24 cellular contexts compared by ENCODE assay signal in genomic region chr7:34672430-34672829, GRCh38. TPM values are rescaled to one million over a fixed set of nuclear protein-coding genes. Genes with fewer than 3 reads are reported as not detected.
DNase-seq lines count a peak whose midpoint lies in the region; ATAC-seq, FAIRE-seq and TF ChIP-seq lines count a peak whose summit lies in the region.
"Had no signal": no experiment of that assay in that cellular context is flagged by ENCODE, and none has a peak within 500 bp of the region (broad histone marks: within the 10 kb centered on the region; RNA-seq: fewer than 3 reads in every experiment).

No MANE protein-coding gene starts in this region.

- no peaks in the 10 kb centered on the region for H3K9me2 ChIP-seq in HCT116 (ENCODE audit: insufficient read depth)
- no peaks in the 10 kb centered on the region for H3K9me2 ChIP-seq in SK-N-SH

- CTCF ChIA-PET in HCT116 (lab: Charles Lee) = no interaction called here
- CTCF ChIA-PET in SK-N-SH (lab: Yijun Ruan, JAX) = interaction anchor here (0.8 kb wide), 1 partner anchor 11 kb away, joined by 3 read pairs; no protein-coding TSS in a partner anchor

- H2AFZ ChIP-seq in ACC112 (ENCODE audit: low read length, unreplicated experiment) (peak overlapping the region; percentile 41), HCT116 (ENCODE audit: low read depth, low read length, poor library complexity, severe bottlenecking) (no peak overlapping the region), SK-N-SH (ENCODE audit: low read depth) (peak overlapping the region; percentile 19; the same call in 1 of the 2 replicates)
- H2AFZ ChIP-seq: hepatocyte had no signal

- H3K9me3 ChIP-seq in HCT116 (ENCODE audit: control insufficient read depth in 1 of 2, insufficient read depth in 1 of 2, low read depth in 1 of 2, low read length in 2 of 2) (no peaks in the 10 kb centered on the region), SK-N-SH (no peaks in the 10 kb centered on the region)
- H3K9me3 ChIP-seq: A549, psoas muscle, tibial artery had no signal

- H3K4me3 ChIP-seq in ACC112 (ENCODE audit: low read depth, low read length) (no peak overlapping the region; the same call in 1 of the 2 replicates), HCT116 (replicated peaks in 1 of 2; ENCODE audit: low read depth in 1 of 2, low read length in 2 of 2) (no peak overlapping the region), SK-N-SH (ENCODE audit: low read depth in 2 of 2, low read length in 1 of 2) (peak overlapping the region; percentile 8 to 9; a peak in 2 of 4 replicates), fibroblast of mammary gland (ENCODE audit: control insufficient read depth, low read depth, low read length) (no peak overlapping the region)
- H3K4me3 ChIP-seq: A549, hepatocyte, psoas muscle, tibial artery had no signal

- H3K9ac ChIP-seq in HCT116 (ENCODE audit: low read length) = no peak overlapping the region
- H3K9ac ChIP-seq in SK-N-SH = no peak overlapping the region

- H3K4me2 ChIP-seq in HCT116 (ENCODE audit: low read length) (no peak overlapping the region), SK-N-SH (peak overlapping the region; percentile 50)
- H3K4me2 ChIP-seq: A549, hepatocyte had no signal

- no peak for DNase-seq in HCT116 (ENCODE audit: low read depth, low spot score)
- no peak for DNase-seq in SK-N-SH
- DNase-seq in fibroblast of mammary gland (ENCODE audit: low read depth) = peak; percentile 41
- no peak for DNase-seq in frontal cortex (ENCODE audit: low spot score in 2 of 2)
- no peak for DNase-seq in HUDEP-2 (lab: John Stamatoyannopoulos, UW; ENCODE audit: unreplicated experiment in 76 of 76)
- DNase-seq in ureter (ENCODE audit: low spot score) = no peak
- DNase-seq in stimulated activated CD4-positive, alpha-beta T cell treated with anti-CD3 and anti-CD28 coated beads, Interleukin-12 subunit alpha, Interleukin-12 subunit beta, amount 100 ng/mL, for 4 hours = no peak
- DNase-seq: activated CD4-positive, alpha-beta T cell treated with anti-CD3 and anti-CD28 coated beads, Interleukin-2, amount 50 U/mL, for 4 hours; activated T-cell treated with anti-CD3 and anti-CD28 coated beads, Interleukin-2, amount 50 U/mL, for 1 hour; CD4-positive, alpha-beta T cell; DMS79 treated with DMSO at 0.1 percent for 48 hours; midbrain; NCI-H1092; NCI-H526 treated with DMSO at 0.1 percent for 48 hours; psoas muscle; stimulated activated naive CD4-positive, alpha-beta T cell; tibial artery had no signal

- ATAC-seq in HCT116 = no peak
- ATAC-seq: A549; activated naive CD4-positive, alpha-beta T cell treated with anti-CD3 and anti-CD28 coated beads, Interleukin-2, amount 50 U/mL, for 72 hours; psoas muscle had no signal

- H3K4me1 ChIP-seq in ACC112 (ENCODE audit: control insufficient read depth, insufficient read depth, low read length, unreplicated experiment) = peaks cover 8% of the 10 kb centered on the region
- H3K4me1 ChIP-seq in HCT116 (ENCODE audit: control insufficient read depth in 1 of 2, insufficient read depth in 2 of 2, low read length in 2 of 2) = no peaks in the 10 kb centered on the region
- peaks cover 0 to 4% of the 10 kb centered on the region in 2 experiments; a peak in 1 of 4 replicates for H3K4me1 ChIP-seq in SK-N-SH (ENCODE audit: control insufficient read depth in 1 of 2, insufficient read depth in 2 of 2, low read depth in 1 of 2, low read length in 1 of 2)
- H3K4me1 ChIP-seq: A549, psoas muscle, tibial artery had no signal

- intact Hi-C loops in HCT116 (cut with micrococcal nuclease) = loop anchor here (10.0 kb wide), 1 partner anchor 362 kb away; the partner anchor contains the start of gene DPY19L1

- FAIRE-seq in frontal cortex (lab: Jason Lieb, UNC) = no peak
- FAIRE-seq: A549, TTC549 had no signal

- H3K79me2 ChIP-seq in ACC112 (ENCODE audit: control insufficient read depth, insufficient read depth, low read length, unreplicated experiment) (no peaks in the 10 kb centered on the region), HCT116 (ENCODE audit: insufficient read depth, low read length) (no peaks in the 10 kb centered on the region), SK-N-SH (ENCODE audit: insufficient read depth) (no peaks in the 10 kb centered on the region)
- H3K79me2 ChIP-seq: hepatocyte had no signal

- H3F3A ChIP-seq in SK-N-SH (replicated peaks; ENCODE audit: insufficient read depth) = peaks cover 12% of the 10 kb centered on the region

- WGBS in SK-N-SH (ENCODE audit: low lambda C conversion rate) = 8% methylated on average over 6 of the region's 6 CpGs

- POLR2A ChIA-PET in HCT116 (lab: Charles Lee) = no interaction called here
- POLR2A ChIA-PET in SK-N-SH (lab: Yijun Ruan, JAX) = no interaction called here

- RAD21 ChIA-PET in HCT116 (lab: Charles Lee; ENCODE audit: low non-redundant PET in 1 of 2, low total read pairs in 2 of 2, uncharacterized antibody in 2 of 2, unreplicated experiment in 2 of 2) = no interaction called here

- BruUV-seq in HCT116 (replicated peaks; lab: Mats Ljungman, UMichigan) = no TSS peak

- TF ChIP-seq RAD21 in HCT116 (IDR thresholded peaks at IDR 0.05; ENCODE audit: low read depth) (no peak), SK-N-SH (IDR thresholded peaks at IDR 0.05; ENCODE audit: low read length) (no peak)

- H4K20me1 ChIP-seq in HCT116 (ENCODE audit: insufficient read depth) = no peaks in the 10 kb centered on the region
- H4K20me1 ChIP-seq in SK-N-SH (ENCODE audit: insufficient read depth) = no peaks in the 10 kb centered on the region

- TF ChIP-seq CTCF in HCT116 (IDR thresholded peaks at IDR 0.05 in 2 of 3, conservative IDR thresholded peaks at IDR 0.05 in 1 of 3; ENCODE audit: borderline replicate concordance in 1 of 3, insufficient read depth in 1 of 3, low read depth in 2 of 3, low read length in 2 of 3) (no peak), SK-N-SH (IDR thresholded peaks at IDR 0.05) (no peak), fibroblast of mammary gland (conservative IDR thresholded peaks at IDR 0.05; ENCODE audit: control insufficient read depth, insufficient read depth, low read depth, low read length) (no peak)

- no peak overlapping the region for H3K27ac ChIP-seq in ACC112 (ENCODE audit: low read depth, low read length)
- no peak overlapping the region for H3K27ac ChIP-seq in HCT116 (ENCODE audit: low read depth, low read length)
- H3K27ac ChIP-seq in SK-N-SH (ENCODE audit: low read depth in 2 of 2, low read length in 1 of 2) = no peak overlapping the region
- H3K27ac ChIP-seq: A549, hepatocyte, psoas muscle, tibial artery had no signal

- TF ChIP-seq EP300 in SK-N-SH (IDR thresholded peaks at IDR 0.05; ENCODE audit: borderline replicate concordance in 1 of 2, low read depth in 1 of 2, low read length in 1 of 2) = peak in 1 of 2 experiments; percentile 82; a peak in 1 of 4 replicates

- no peak for TF ChIP-seq POLR2A in HCT116 (IDR thresholded peaks at IDR 0.05; ENCODE audit: borderline replicate concordance, extremely low read depth, insufficient read depth, insufficient read length)

- H3K36me3 ChIP-seq in ACC112 (ENCODE audit: insufficient read depth, low read length) = no peaks in the 10 kb centered on the region
- H3K36me3 ChIP-seq in HCT116 (ENCODE audit: control insufficient read depth in 1 of 2, insufficient read depth in 2 of 2, low read length in 2 of 2) = no peaks in the 10 kb centered on the region
- H3K36me3 ChIP-seq in SK-N-SH (replicated peaks in 1 of 2; ENCODE audit: control insufficient read depth in 1 of 2, insufficient read depth in 2 of 2, low read length in 1 of 2) = no peaks in the 10 kb centered on the region
- H3K36me3 ChIP-seq: tibial artery had no signal

- H3K27me3 ChIP-seq in ACC112 (ENCODE audit: insufficient read depth, low read length) (peaks cover 5% of the 10 kb centered on the region), HCT116 (ENCODE audit: insufficient read depth, low read length) (no peaks in the 10 kb centered on the region), SK-N-SH (ENCODE audit: insufficient read depth) (peaks cover 7% of the 10 kb centered on the region; the same call in 1 of the 2 replicates)
- H3K27me3 ChIP-seq: hepatocyte, tibial artery had no signal

TF ChIP-seq in HCT116, 20 proteins besides CTCF, POLR2A, EP300 and RAD21:
- TF ChIP-seq SRF (IDR thresholded peaks at IDR 0.05; ENCODE audit: low read depth) (no peak), FOSL1 (IDR thresholded peaks at IDR 0.05; ENCODE audit: low read depth) (0 out of 2 replicates have a peak, but pooled peaks have one; percentile 12), POLR2AphosphoS5 (IDR thresholded peaks at IDR 0.05; ENCODE audit: low read depth, low read length) (no peak), TCF7L2 (IDR thresholded peaks at IDR 0.05; ENCODE audit: borderline replicate concordance, extremely low read depth, insufficient read depth, insufficient read length) (no peak), SP1 (IDR thresholded peaks at IDR 0.05; ENCODE audit: low read depth) (no peak)

TF ChIP-seq in SK-N-SH, 30 proteins besides CTCF, POLR2A, EP300 and RAD21 (continues in another document):
- TF ChIP-seq PBX3 (IDR thresholded peaks at IDR 0.05) = peak; percentile 97
- TF ChIP-seq MXI1 (IDR thresholded peaks at IDR 0.05; ENCODE audit: low read depth, low read length) = no peak
- no peak for TF ChIP-seq FOXJ3 (CRISPR knock-in tag; IDR thresholded peaks at IDR 0.05)
- TF ChIP-seq TEAD4 (IDR thresholded peaks at IDR 0.05; ENCODE audit: borderline replicate concordance, insufficient read depth) = peak; percentile 69; the same call in 1 of the 2 replicates
- peak; percentile 91 for TF ChIP-seq FOSL2 (IDR thresholded peaks at IDR 0.05; ENCODE audit: borderline replicate concordance, low read depth)
- no peak for TF ChIP-seq CHD2 (IDR thresholded peaks at IDR 0.05; ENCODE audit: low read length, partially characterized antibody)
- no peak for TF ChIP-seq ELF1 (IDR thresholded peaks at IDR 0.05)
- TF ChIP-seq TAF1 (IDR thresholded peaks at IDR 0.05; ENCODE audit: borderline replicate concordance, low read depth, low read length) = no peak
- TF ChIP-seq MEF2A (IDR thresholded peaks at IDR 0.05; ENCODE audit: borderline replicate concordance, low read depth) = no peak
- no peak for TF ChIP-seq NRF1 (IDR thresholded peaks at IDR 0.05; ENCODE audit: low read depth, low read length)
- peak; percentile 38; the same call in 1 of the 2 replicates for TF ChIP-seq RXRA (IDR thresholded peaks at IDR 0.05; ENCODE audit: borderline replicate concordance, low read depth)

RNA-seq across cellular contexts. Expression of gene NPSR1, which starts 14.4 kb away (rescaled TPM):
- total RNA-seq in HCT116 (2021; ENCODE audit: unreplicated experiment) (not detected), frontal cortex (not detected), ureter (not detected)
- not detected in 2 replicates for polyA plus RNA-seq in HCT116 (2012)
- polyA plus RNA-seq in SK-N-SH (2012; rRNA removed) = not detected in 2 replicates
- not detected in 2 replicates for polyA plus RNA-seq in SK-N-SH (2012; cell fraction: cytosol; rRNA removed)
- not detected in 2 replicates for polyA plus RNA-seq in SK-N-SH (2012; cell fraction: nucleus; rRNA removed)
- total RNA-seq: activated naive CD4-positive, alpha-beta T cell treated with anti-CD3 and anti-CD28 coated beads, Interleukin-2, amount 50 U/mL, for 72 hours; cardiac septum; CD4-positive, alpha-beta T cell; hepatocyte; neural crest cell; psoas muscle had no signal
- polyA plus RNA-seq: A549, hepatocyte, psoas muscle had no signal

Comparison
In these comparisons a context has a peak if more than half of its experiments do, and no peak if none do; other contexts are left out.
1. H3K4me3 ChIP-seq: peak in SK-N-SH (2 of 2); none in ACC112 (single experiment), HCT116 (0 of 2) and fibroblast of mammary gland (single experiment).